ENCODE assay signal across 19 cellular contexts in genomic region chr9:133367778-133368177, GRCh38. TPM values are rescaled to one million over a fixed set of nuclear protein-coding genes. Genes with fewer than 3 reads are reported as not detected.
A peak's percentile ranks its signal among the peaks of the same experiment; 100 is the strongest.
DNase-seq lines count a peak whose midpoint lies in the region; FAIRE-seq lines count a peak whose summit lies in the region.
"Had no signal": no experiment of that assay in that cellular context is flagged by ENCODE, and none has a peak within 500 bp of the region (broad histone marks: within the 10 kb centered on the region; RNA-seq: fewer than 3 reads in every experiment).

No MANE protein-coding gene starts in this region.

- no peaks in the 10 kb centered on the region for H3K9me3 Mint-ChIP-seq in activated T-cell treated with anti-CD3 and anti-CD28 coated beads, Interleukin-2, amount 50 U/mL, for 24 hours
- H3K9me3 Mint-ChIP-seq: activated T-helper 2 cell treated with anti-CD3 and anti-CD28 coated beads, Interferon-gamma antibody, Interleukin-2, Interleukin-4, amounts not matched to agents 10 μg/mL and 5 μg/mL and 100 μg/mL, durations not matched to agents 14 hours and 24 hours and 36 hours; central memory CD8-positive, alpha-beta T cell; HFFc6; type B pancreatic cell had no signal

- H3K27ac ChIP-seq in epithelial cell of prostate: peak overlapping the region; percentile 67
- H3K27ac ChIP-seq in small intestine (ENCODE audit: low read depth in 1 of 2, low read length in 1 of 2): peak overlapping the region; percentile 87 to 93
- H3K27ac ChIP-seq: C4-2B had no signal

- H3K9me3 ChIP-seq in small intestine (ENCODE audit: control insufficient read depth, low read depth): no peaks in the 10 kb centered on the region

- peaks cover 99% of the 10 kb centered on the region for H3K36me3 Mint-ChIP-seq in activated T-cell treated with anti-CD3 and anti-CD28 coated beads, Interleukin-2, amount 50 U/mL, for 24 hours (ENCODE audit: low read depth)

- WGBS in small intestine, 3 donors: 63 to 79% (median 74%) methylated on average over 10 of the region's 10 CpGs

- DNase-seq in activated T-cell treated with anti-CD3 and anti-CD28 coated beads, Interleukin-2, amount 50 U/mL, for 24 hours: no peak
- DNase-seq in activated T-cell treated with anti-CD3 and anti-CD28 coated beads, Interleukin-2, amount 50 U/mL, for 1 hour: no peak
- DNase-seq in epithelial cell of prostate (ENCODE audit: low read depth, low spot score) (no peak), small intestine (no peak), UCSD-AML1 (lab: John Stamatoyannopoulos, UW; ENCODE audit: unreplicated experiment) (no peak)
- DNase-seq in stimulated activated CD4-positive, alpha-beta T cell treated with anti-CD3 and anti-CD28 coated beads, Interleukin-4, amount 100 ng/mL, for 1 hour: no peak
- DNase-seq: activated CD4-positive, alpha-beta T cell treated with anti-CD3 and anti-CD28 coated beads, Interleukin-2, amount 50 U/mL, for 48 hours; effector CD8-positive, alpha-beta T cell; HFFc6; hypothalamus; MM.1S; NCI-H187; NK-92 treated with Interleukin-12 subunit alpha and Interleukin-12 subunit beta, amount 100 ng/mL, for 24 hours; RPMI8226 had no signal

- FAIRE-seq in small intestine (lab: Jason Lieb, UNC): no peak

- no peak overlapping the region for H3K4me3 Mint-ChIP-seq in activated T-cell treated with anti-CD3 and anti-CD28 coated beads, Interleukin-2, amount 50 U/mL, for 24 hours
- H3K4me3 Mint-ChIP-seq: HFFc6 had no signal

- peaks cover 68% of the 10 kb centered on the region for H3K4me1 Mint-ChIP-seq in activated T-cell treated with anti-CD3 and anti-CD28 coated beads, Interleukin-2, amount 50 U/mL, for 24 hours (ENCODE audit: low read depth)

- peak overlapping the region; percentile 99 for H3K27ac Mint-ChIP-seq in activated T-cell treated with anti-CD3 and anti-CD28 coated beads, Interleukin-2, amount 50 U/mL, for 24 hours

- no peaks in the 10 kb centered on the region for H3K27me3 Mint-ChIP-seq in activated T-cell treated with anti-CD3 and anti-CD28 coated beads, Interleukin-2, amount 50 U/mL, for 24 hours
- H3K27me3 Mint-ChIP-seq: central memory CD8-positive, alpha-beta T cell; type B pancreatic cell had no signal

- H3K4me3 ChIP-seq in small intestine (ENCODE audit: low read depth in 1 of 2, low read length in 2 of 2): no peak overlapping the region
- H3K4me3 ChIP-seq: skin epidermis had no signal

- no peaks in the 10 kb centered on the region for H3K27me3 ChIP-seq in small intestine (ENCODE audit: control insufficient read depth in 2 of 2, insufficient read depth in 2 of 2, low read length in 2 of 2)

- H3K4me1 ChIP-seq in small intestine (ENCODE audit: control insufficient read depth in 2 of 2, insufficient read depth in 1 of 2, low read depth in 1 of 2, low read length in 1 of 2): peaks cover 14 to 22% of the 10 kb centered on the region in 2 donors

- peaks cover 11 to 35% of the 10 kb centered on the region in 2 donors for H3K36me3 ChIP-seq in small intestine (ENCODE audit: control insufficient read depth in 2 of 2, insufficient read depth in 2 of 2, low read length in 2 of 2)

RNA-seq across cellular contexts. Expression of gene SURF4, which starts 8.1 kb away (rescaled TPM):
- polyA plus RNA-seq in small intestine: 100 to 1,000 TPM in 2 of 3 donors, 10 to 100 TPM in 1; 84.1 to 285 (median 115) TPM

RNA-seq across cellular contexts. Expression of gene STKLD1, which starts 8.4 kb away (rescaled TPM):
- 1 to 10 TPM in 2 of 3 donors, under 1 TPM in 1; 0.79 to 8.1 (median 3.5) TPM for polyA plus RNA-seq in small intestine

RNA-seq across cellular contexts. Expression of gene SURF2, which starts 11.4 kb away (rescaled TPM):
- 10 to 100 TPM; 30.3 to 66.0 (median 54.9) TPM for polyA plus RNA-seq in small intestine

RNA-seq across cellular contexts. Expression of gene SURF1, which starts 11.5 kb away (rescaled TPM):
- 10 to 100 TPM; 83.3 to 94.4 (median 87.5) TPM for polyA plus RNA-seq in small intestine

RNA-seq across cellular contexts. Expression of gene RPL7A, which starts 19.8 kb away (rescaled TPM):
- 1,000 to 10,000 TPM; 1,890 to 3,725 (median 3,312) TPM for polyA plus RNA-seq in small intestine
